ENCODE assay signal across 16 cellular contexts in genomic region chr13:53068841-53069520, GRCh38. TPM values are rescaled to one million over a fixed set of nuclear protein-coding genes. Genes with fewer than 3 reads are reported as not detected.
A peak's percentile ranks its signal among the peaks of the same experiment; 100 is the strongest.
DNase-seq lines count a peak whose midpoint lies in the region; ATAC-seq lines count a peak whose summit lies in the region.
"Had no signal": no experiment of that assay in that cellular context is flagged by ENCODE, and none has a peak within 500 bp of the region (broad histone marks: within the 10 kb centered on the region; RNA-seq: fewer than 3 reads in every experiment).

No MANE protein-coding gene starts in this region.

- H3K27ac ChIP-seq in ectodermal cell (ENCODE audit: insufficient read depth, low read depth, low read length, poor library complexity, severe bottlenecking): peak overlapping the region; percentile 84
- H3K27ac ChIP-seq in neuronal stem cell (replicated peaks; ENCODE audit: low read length): peak overlapping the region; percentile 27
- H3K27ac ChIP-seq: KMS-11, transverse colon had no signal

- DNase-seq in GDM1 (lab: John Stamatoyannopoulos, UW) (peak; percentile 41), NCI-H2171 (lab: John Stamatoyannopoulos, UW) (peak; percentile 90), neuronal stem cell (ENCODE audit: low spot score) (no peak), T-helper 9 cell (no peak), 8988T (no peak)
- DNase-seq: CD8-positive, alpha-beta T cell; dermis blood vessel endothelial cell; kidney; naive thymus-derived CD4-positive, alpha-beta T cell; NCI-H510A; SHP77; transverse colon had no signal

- ATAC-seq in HG03439 (IDR thresholded peaks at IDR 0.05; ENCODE audit: unreplicated experiment) (no peak), HG02642 (IDR thresholded peaks at IDR 0.05; ENCODE audit: poor library complexity, unreplicated experiment) (no peak)
- ATAC-seq: CD8-positive, alpha-beta T cell; naive thymus-derived CD4-positive, alpha-beta T cell had no signal

- H3K79me1 ChIP-seq in neuronal stem cell (ENCODE audit: low read depth, low read length): no peaks in the 10 kb centered on the region

- H2BK15ac ChIP-seq in neuronal stem cell (ENCODE audit: low read length): no peak overlapping the region

- no peak overlapping the region for H2AK5ac ChIP-seq in neuronal stem cell (ENCODE audit: low read depth, low read length)

- H3K36me3 ChIP-seq in ectodermal cell (ENCODE audit: control insufficient read depth, insufficient read depth, low read length): no peaks in the 10 kb centered on the region
- no peaks in the 10 kb centered on the region for H3K36me3 ChIP-seq in neuronal stem cell (replicated peaks in 1 of 2; ENCODE audit: control insufficient read depth in 2 of 2, insufficient read depth in 2 of 2, low read length in 2 of 2)
- H3K36me3 ChIP-seq: transverse colon had no signal

- no peak overlapping the region for H2BK120ac ChIP-seq in neuronal stem cell (ENCODE audit: low read depth, low read length)

- H3K9me3 ChIP-seq in ectodermal cell (ENCODE audit: control insufficient read depth, low read length) (no peaks in the 10 kb centered on the region), neuronal stem cell (replicated peaks in 1 of 2; ENCODE audit: control insufficient read depth in 2 of 2, insufficient read depth in 1 of 2, low read depth in 1 of 2, low read length in 2 of 2) (no peaks in the 10 kb centered on the region)
- H3K9me3 ChIP-seq: transverse colon had no signal

- H3K14ac ChIP-seq in neuronal stem cell (ENCODE audit: low read length): no peak overlapping the region

- no peak overlapping the region for H3K4me2 ChIP-seq in neuronal stem cell (ENCODE audit: insufficient read depth, low read length, poor library complexity, severe bottlenecking)
- H3K4me2 ChIP-seq: KMS-11 had no signal

- peak overlapping the region; percentile 77 for H2AFZ ChIP-seq in neuronal stem cell (ENCODE audit: low read length)

- no peak overlapping the region for H4K8ac ChIP-seq in neuronal stem cell (ENCODE audit: low read depth, low read length)

- H3K4me3 ChIP-seq in ectodermal cell (ENCODE audit: insufficient read depth, low read depth, low read length): no peak overlapping the region
- H3K4me3 ChIP-seq in neuronal stem cell (ENCODE audit: low read length in 2 of 2): no peak overlapping the region
- H3K4me3 ChIP-seq: transverse colon had no signal

- no peak overlapping the region for H3K9ac ChIP-seq in neuronal stem cell (ENCODE audit: low read depth, low read length, poor library complexity)
- H3K9ac ChIP-seq: KMS-11 had no signal

- H3K4me1 ChIP-seq in ectodermal cell (ENCODE audit: control insufficient read depth, insufficient read depth, low read length): peaks cover 27% of the 10 kb centered on the region
- peaks cover 9 to 21% of the 10 kb centered on the region in 2 donors for H3K4me1 ChIP-seq in neuronal stem cell (ENCODE audit: control insufficient read depth in 2 of 2, insufficient read depth in 1 of 2, low read depth in 1 of 2, low read length in 2 of 2)

- H3K27me3 ChIP-seq in ectodermal cell (ENCODE audit: control insufficient read depth, insufficient read depth, low read length, poor library complexity, severe bottlenecking) (no peaks in the 10 kb centered on the region), neuronal stem cell (ENCODE audit: control insufficient read depth in 3 of 3, insufficient read depth in 3 of 3, low read depth in 1 of 3, low read length in 3 of 3) (no peaks in the 10 kb centered on the region)
- H3K27me3 ChIP-seq: transverse colon had no signal

- no peak overlapping the region for H2BK5ac ChIP-seq in neuronal stem cell (ENCODE audit: low read length)

- H2BK12ac ChIP-seq in neuronal stem cell (ENCODE audit: low read length): no peak overlapping the region

- WGBS in ectodermal cell, 2 experiments: 45 to 46% methylated on average over 7 of the region's 7 CpGs
- WGBS in neuronal stem cell (ENCODE audit: extremely low coverage in 2 of 2, insufficient read length in 2 of 2, insufficient replicate concordance in 1 of 2), 2 donors: no CpG with 5 or more reads among the region's 7 CpGs

- H3K23ac ChIP-seq in neuronal stem cell (ENCODE audit: low read depth, low read length, poor library complexity): no peak overlapping the region

- H3K4ac ChIP-seq in neuronal stem cell (ENCODE audit: low read length): no peak overlapping the region

- no peak overlapping the region for H4K91ac ChIP-seq in neuronal stem cell (ENCODE audit: low read depth, low read length, poor library complexity)

- peak overlapping the region; percentile 84 for H3K18ac ChIP-seq in neuronal stem cell (ENCODE audit: low read length)

RNA-seq across cellular contexts. Expression of gene OLFM4, which starts 40.4 kb away (rescaled TPM):
- not detected for polyA plus RNA-seq in ectodermal cell (2013, experiment 1 of 4)
- not detected for polyA plus RNA-seq in ectodermal cell (2013, experiment 2 of 4)
- polyA plus RNA-seq in ectodermal cell (2013, experiment 3 of 4): not detected
- not detected for polyA plus RNA-seq in ectodermal cell (2013, experiment 4 of 4)
- polyA plus RNA-seq in neuronal stem cell (2013, experiment 1 of 2): not detected
- 0.01 TPM for polyA plus RNA-seq in neuronal stem cell (2013, experiment 2 of 2)
- polyA plus RNA-seq: naive thymus-derived CD4-positive, alpha-beta T cell had no signal

Comparison
In these comparisons a context has a peak if more than half of its experiments do, and no peak if none do; other contexts are left out.
1. DNase-seq: peak in GDM1 (single experiment) and NCI-H2171 (single experiment); none in neuronal stem cell (single experiment), T-helper 9 cell (single experiment) and 8988T (single experiment).